ENCODE assay signal across 22 cellular contexts in the genomic region with DNA sequence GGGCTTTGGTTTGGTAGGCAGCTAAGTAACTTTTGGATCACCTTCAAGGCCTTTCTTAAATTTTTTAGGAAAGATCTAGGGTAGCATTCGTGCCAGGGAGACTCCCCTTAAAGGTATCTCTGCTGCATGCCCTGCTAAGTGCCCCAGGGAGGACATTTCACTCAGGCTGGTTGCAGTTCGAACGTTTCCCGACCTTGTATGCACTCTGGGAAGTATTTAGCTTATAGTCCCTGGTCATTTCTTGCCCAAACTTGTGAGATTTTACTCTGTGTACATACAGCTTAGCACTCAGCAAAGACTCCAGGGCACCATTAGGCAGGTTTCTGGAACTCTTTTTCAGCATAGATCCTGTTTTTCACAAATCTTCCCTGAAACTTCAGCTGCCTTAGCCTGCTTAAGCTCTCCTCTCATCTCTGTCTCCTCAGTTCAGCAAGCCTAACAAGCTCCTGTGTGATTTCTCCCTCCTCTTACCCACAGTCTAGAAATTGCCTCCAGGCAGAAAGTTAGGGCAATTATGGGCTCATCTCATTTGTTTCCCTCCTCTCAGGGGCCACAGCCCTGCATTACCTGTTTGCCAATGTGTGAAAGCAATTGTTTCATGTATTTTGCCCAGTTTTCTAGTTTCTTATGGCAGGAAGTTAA.
A peak's percentile ranks its signal among the peaks of the same experiment; 100 is the strongest.
DNase-seq lines count a peak whose midpoint lies in the region; ATAC-seq and TF ChIP-seq lines count a peak whose summit lies in the region.
"Had no signal": no experiment of that assay in that cellular context is flagged by ENCODE, and none has a peak within 500 bp of the region (broad histone marks: within the 10 kb centered on the region; RNA-seq: fewer than 3 reads in every experiment).

No MANE protein-coding gene starts in this region.

- H3K4me3 ChIP-seq in esophagus muscularis mucosa = no peak overlapping the region
- H3K4me3 ChIP-seq in lung = no peak overlapping the region
- H3K4me3 ChIP-seq in vagina = no peak overlapping the region
- H3K4me3 ChIP-seq: GM23248, mucosa of descending colon, right lobe of liver, SJSA1, testis had no signal

- intact Hi-C loops in esophagus muscularis mucosa (cut with DNase I) (no loop called here), vagina (cut with DNase I) (no loop called here)

- no peak for ATAC-seq in lung (ENCODE audit: insufficient read depth, low FRiP score)
- no peak for ATAC-seq in HG02610 (IDR thresholded peaks at IDR 0.05; ENCODE audit: unreplicated experiment)
- no peak for ATAC-seq in HG03565 (IDR thresholded peaks at IDR 0.05; ENCODE audit: unreplicated experiment)
- ATAC-seq: mucosa of descending colon, right lobe of liver had no signal

- TF ChIP-seq POLR2A in esophagus muscularis mucosa (IDR thresholded peaks at IDR 0.05; ENCODE audit: low read depth) (no peak), vagina (IDR thresholded peaks at IDR 0.05) (no peak)

- peak in 2 of 3 experiments; percentile 3 to 40 for DNase-seq in NCI-H1417 (lab: John Stamatoyannopoulos, UW)
- DNase-seq in NCI-H1417 treated with DMSO at 0.1 percent for 48 hours (lab: John Stamatoyannopoulos, UW) = no peak
- DNase-seq in esophagus muscularis mucosa (ENCODE audit: extremely low spot score) = no peak
- DNase-seq in lung (ENCODE audit: low spot score) = no peak
- no peak for DNase-seq in vagina (ENCODE audit: extremely low spot score in 2 of 2)
- DNase-seq in NCI-H510A treated with DMSO at 0.1 percent for 48 hours (lab: John Stamatoyannopoulos, UW) = no peak
- DNase-seq: activated CD4-positive, alpha-beta T cell treated with anti-CD3 and anti-CD28 coated beads, Interleukin-2, amount 50 U/mL, for 1 hour; activated naive CD4-positive, alpha-beta T cell; AML-193; anterior cingulate cortex; endodermal cell; GM23248; mucosa of descending colon; NCI-H1092; NCI-H774; right lobe of liver; stimulated activated CD4-positive, alpha-beta T cell treated with anti-CD3 and anti-CD28 coated beads, Interleukin-15, amount 100 ng/mL, for 24 hours; testis had no signal

- H3K27me3 ChIP-seq in esophagus muscularis mucosa = no peaks in the 10 kb centered on the region
- no peaks in the 10 kb centered on the region for H3K27me3 ChIP-seq in lung (ENCODE audit: control insufficient read depth, insufficient read depth)
- no peaks in the 10 kb centered on the region for H3K27me3 ChIP-seq in vagina
- H3K27me3 ChIP-seq: right lobe of liver, SJSA1, testis had no signal

- H3K36me3 ChIP-seq in esophagus muscularis mucosa (no peaks in the 10 kb centered on the region), lung (ENCODE audit: control insufficient read depth in 2 of 2, insufficient read depth in 2 of 2, low read length in 2 of 2) (peaks cover 0 to 1% of the 10 kb centered on the region in 2 donors), vagina (no peaks in the 10 kb centered on the region)
- H3K36me3 ChIP-seq: right lobe of liver, SJSA1 had no signal

- H3K9me3 ChIP-seq in esophagus muscularis mucosa (no peaks in the 10 kb centered on the region), lung (ENCODE audit: control insufficient read depth in 2 of 2, insufficient read depth in 1 of 2, low read length in 1 of 2) (no peaks in the 10 kb centered on the region), vagina (no peaks in the 10 kb centered on the region)
- H3K9me3 ChIP-seq: mucosa of descending colon, right lobe of liver, SJSA1, testis had no signal

- no peak for TF ChIP-seq CTCF in esophagus muscularis mucosa (IDR thresholded peaks at IDR 0.05)
- TF ChIP-seq CTCF in lung (IDR thresholded peaks at IDR 0.05; ENCODE audit: control extremely low read depth, extremely low read depth) = no peak
- no peak for TF ChIP-seq CTCF in vagina (IDR thresholded peaks at IDR 0.05)

- 91% methylated on average over 4 of the region's 4 CpGs for WGBS in esophagus muscularis mucosa
- WGBS in lung, 2 donors = 83 to 85% methylated on average over 4 of the region's 4 CpGs

- H3K27ac ChIP-seq in esophagus muscularis mucosa (replicated peaks in 1 of 4) = peak overlapping the region in 3 of 4 donors; percentile 2 to 43 (median 30)
- H3K27ac ChIP-seq in lung (ENCODE audit: low read depth in 1 of 2, low read length in 1 of 2) = peak overlapping the region; percentile 22 to 46
- H3K27ac ChIP-seq in vagina = peak overlapping the region; percentile 35
- H3K27ac ChIP-seq: 22Rv1, GM23248, right lobe of liver, SJSA1, testis had no signal

- H3K4me1 ChIP-seq in esophagus muscularis mucosa (peaks cover 21 to 40% (median 33%) of the 10 kb centered on the region in 4 donors), lung (ENCODE audit: control insufficient read depth in 2 of 2, insufficient read depth in 2 of 2, low read length in 2 of 2) (peaks cover 0 to 6% of the 10 kb centered on the region in 2 donors), vagina (peaks cover 36% of the 10 kb centered on the region)
- H3K4me1 ChIP-seq: SJSA1, testis had no signal

- TF ChIP-seq EP300 in esophagus muscularis mucosa (IDR thresholded peaks at IDR 0.05) = no peak

Comparison
In these comparisons a context has a peak if more than half of its experiments do, and no peak if none do; other contexts are left out.
1. DNase-seq: peak in NCI-H1417 (2 of 3); none in NCI-H1417 treated with DMSO at 0.1 percent for 48 hours (single experiment), esophagus muscularis mucosa (single experiment), lung (single experiment), vagina (0 of 2) and NCI-H510A treated with DMSO at 0.1 percent for 48 hours (single experiment).
2. Peak in every context shown above with its lines, with median percentiles within 50 percentile points of each other: H3K27ac ChIP-seq.